ENCODE assay signal across 1 cellular context in the genomic region with DNA sequence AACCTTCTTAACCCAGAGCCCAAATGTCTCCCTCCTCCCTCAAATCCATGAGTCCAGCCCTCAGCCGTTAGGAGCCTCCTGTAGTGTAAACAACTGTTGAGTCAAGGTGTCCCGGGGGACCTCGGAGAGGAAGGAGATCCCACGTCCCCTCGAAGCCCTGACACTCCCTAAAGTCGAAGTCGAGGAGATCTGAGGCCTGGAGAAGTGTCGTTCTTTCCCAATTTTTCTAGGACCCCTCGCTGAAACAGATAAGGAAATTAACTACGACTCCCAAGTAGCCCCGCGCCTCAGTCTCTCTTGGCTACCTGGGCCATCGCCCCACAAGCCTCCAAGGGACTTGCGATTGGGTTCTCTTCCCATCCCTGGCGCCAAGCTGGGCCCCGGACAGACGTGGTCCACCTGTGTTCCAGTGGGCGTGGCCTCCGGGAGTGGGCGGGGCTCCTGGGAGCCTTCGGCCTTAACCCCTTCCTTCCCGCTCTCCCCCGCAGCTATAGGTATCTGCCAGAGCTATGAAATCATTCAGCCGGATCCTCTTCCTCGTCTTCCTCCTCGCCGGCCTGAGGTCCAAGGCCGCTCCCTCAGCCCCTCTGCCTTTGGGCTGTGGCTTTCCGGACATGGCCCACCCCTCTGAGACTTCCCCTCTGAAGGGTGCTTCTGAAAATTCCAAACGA.
TF ChIP-seq lines count a peak whose summit lies in the region.

No MANE protein-coding gene starts in this region.

TF ChIP-seq in WTC11, 78 proteins besides CTCF, POLR2A, EP300 and RAD21 (continued from another document):
- TF ChIP-seq ZNF425 (CRISPR knock-in tag; conservative IDR thresholded peaks at IDR 0.05) (no peak), ZBTB43 (CRISPR knock-in tag; IDR thresholded peaks at IDR 0.05) (no peak), E2F5 (CRISPR knock-in tag; IDR thresholded peaks at IDR 0.05) (peak; percentile 55; the same call in 1 of the 2 replicates), STAT6 (CRISPR knock-in tag; conservative IDR thresholded peaks at IDR 0.05; ENCODE audit: low read depth) (no peak), PRDM15 (CRISPR knock-in tag; IDR thresholded peaks at IDR 0.05) (peak; percentile 99), FOXP4 (CRISPR knock-in tag; IDR thresholded peaks at IDR 0.05) (no peak), MXD4 (CRISPR knock-in tag; IDR thresholded peaks at IDR 0.05; ENCODE audit: borderline replicate concordance) (no peak), NFE2L1 (CRISPR knock-in tag; IDR thresholded peaks at IDR 0.05) (peak; percentile 35; the same call in 1 of the 2 replicates)
- TF ChIP-seq, protein P1, sequence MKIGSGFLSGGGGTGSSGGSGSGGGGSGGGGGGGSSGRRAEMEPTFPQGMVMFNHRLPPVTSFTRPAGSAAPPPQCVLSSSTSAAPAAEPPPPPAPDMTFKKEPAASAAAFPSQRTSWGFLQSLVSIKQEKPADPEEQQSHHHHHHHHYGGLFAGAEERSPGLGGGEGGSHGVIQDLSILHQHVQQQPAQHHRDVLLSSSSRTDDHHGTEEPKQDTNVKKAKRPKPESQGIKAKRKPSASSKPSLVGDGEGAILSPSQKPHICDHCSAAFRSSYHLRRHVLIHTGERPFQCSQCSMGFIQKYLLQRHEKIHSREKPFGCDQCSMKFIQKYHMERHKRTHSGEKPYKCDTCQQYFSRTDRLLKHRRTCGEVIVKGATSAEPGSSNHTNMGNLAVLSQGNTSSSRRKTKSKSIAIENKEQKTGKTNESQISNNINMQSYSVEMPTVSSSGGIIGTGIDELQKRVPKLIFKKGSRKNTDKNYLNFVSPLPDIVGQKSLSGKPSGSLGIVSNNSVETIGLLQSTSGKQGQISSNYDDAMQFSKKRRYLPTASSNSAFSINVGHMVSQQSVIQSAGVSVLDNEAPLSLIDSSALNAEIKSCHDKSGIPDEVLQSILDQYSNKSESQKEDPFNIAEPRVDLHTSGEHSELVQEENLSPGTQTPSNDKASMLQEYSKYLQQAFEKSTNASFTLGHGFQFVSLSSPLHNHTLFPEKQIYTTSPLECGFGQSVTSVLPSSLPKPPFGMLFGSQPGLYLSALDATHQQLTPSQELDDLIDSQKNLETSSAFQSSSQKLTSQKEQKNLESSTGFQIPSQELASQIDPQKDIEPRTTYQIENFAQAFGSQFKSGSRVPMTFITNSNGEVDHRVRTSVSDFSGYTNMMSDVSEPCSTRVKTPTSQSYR (CRISPR knock-in tag; IDR thresholded peaks at IDR 0.05): no peak
- TF ChIP-seq, protein P2, sequence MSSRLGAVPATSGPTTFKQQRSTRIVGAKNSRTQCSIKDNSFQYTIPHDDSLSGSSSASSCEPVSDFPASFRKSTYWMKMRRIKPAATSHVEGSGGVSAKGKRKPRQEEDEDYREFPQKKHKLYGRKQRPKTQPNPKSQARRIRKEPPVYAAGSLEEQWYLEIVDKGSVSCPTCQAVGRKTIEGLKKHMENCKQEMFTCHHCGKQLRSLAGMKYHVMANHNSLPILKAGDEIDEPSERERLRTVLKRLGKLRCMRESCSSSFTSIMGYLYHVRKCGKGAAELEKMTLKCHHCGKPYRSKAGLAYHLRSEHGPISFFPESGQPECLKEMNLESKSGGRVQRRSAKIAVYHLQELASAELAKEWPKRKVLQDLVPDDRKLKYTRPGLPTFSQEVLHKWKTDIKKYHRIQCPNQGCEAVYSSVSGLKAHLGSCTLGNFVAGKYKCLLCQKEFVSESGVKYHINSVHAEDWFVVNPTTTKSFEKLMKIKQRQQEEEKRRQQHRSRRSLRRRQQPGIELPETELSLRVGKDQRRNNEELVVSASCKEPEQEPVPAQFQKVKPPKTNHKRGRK (CRISPR knock-in tag; IDR thresholded peaks at IDR 0.05; ENCODE audit: borderline replicate concordance): no peak
